Comparison of ENCODE assay signal across 1 cellular context in the genomic region with DNA sequence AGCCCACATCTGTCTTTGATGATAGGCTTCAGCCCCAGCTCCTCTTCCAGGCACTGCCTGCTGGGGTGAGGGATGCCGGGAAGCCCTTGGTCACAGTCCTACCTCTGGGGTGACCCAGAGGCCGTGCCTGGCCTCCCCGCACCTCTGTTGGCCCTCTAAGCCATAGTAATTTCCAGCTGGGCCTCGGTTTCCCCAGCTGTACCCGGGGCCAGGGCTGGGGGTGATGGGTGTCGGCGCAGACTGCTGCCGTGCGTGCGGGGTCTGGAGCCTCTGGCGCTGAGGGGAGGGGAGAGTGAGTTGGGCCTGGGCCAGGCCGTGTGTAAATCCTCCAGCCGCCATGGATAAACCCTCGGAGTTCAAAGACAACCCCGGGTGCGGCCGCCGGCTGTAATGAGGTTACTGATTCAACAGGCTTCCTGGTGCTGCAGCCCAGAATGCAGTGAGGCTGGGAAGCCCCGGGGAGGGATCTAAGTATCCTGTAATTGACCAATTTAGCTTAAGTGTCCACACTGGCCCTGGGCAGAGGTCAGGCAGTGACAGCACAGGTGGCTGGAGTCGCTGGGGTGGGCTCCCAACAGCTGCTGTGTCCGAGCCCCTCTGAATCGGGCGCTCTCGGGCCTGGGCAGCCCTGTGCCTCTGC.
TF ChIP-seq lines count a peak whose summit lies in the region.

No MANE protein-coding gene starts in this region.

TF ChIP-seq in HepG2, 621 proteins besides CTCF, POLR2A, EP300 and RAD21 (continued from another document and continues in another):
- TF ChIP-seq, protein P1, sequence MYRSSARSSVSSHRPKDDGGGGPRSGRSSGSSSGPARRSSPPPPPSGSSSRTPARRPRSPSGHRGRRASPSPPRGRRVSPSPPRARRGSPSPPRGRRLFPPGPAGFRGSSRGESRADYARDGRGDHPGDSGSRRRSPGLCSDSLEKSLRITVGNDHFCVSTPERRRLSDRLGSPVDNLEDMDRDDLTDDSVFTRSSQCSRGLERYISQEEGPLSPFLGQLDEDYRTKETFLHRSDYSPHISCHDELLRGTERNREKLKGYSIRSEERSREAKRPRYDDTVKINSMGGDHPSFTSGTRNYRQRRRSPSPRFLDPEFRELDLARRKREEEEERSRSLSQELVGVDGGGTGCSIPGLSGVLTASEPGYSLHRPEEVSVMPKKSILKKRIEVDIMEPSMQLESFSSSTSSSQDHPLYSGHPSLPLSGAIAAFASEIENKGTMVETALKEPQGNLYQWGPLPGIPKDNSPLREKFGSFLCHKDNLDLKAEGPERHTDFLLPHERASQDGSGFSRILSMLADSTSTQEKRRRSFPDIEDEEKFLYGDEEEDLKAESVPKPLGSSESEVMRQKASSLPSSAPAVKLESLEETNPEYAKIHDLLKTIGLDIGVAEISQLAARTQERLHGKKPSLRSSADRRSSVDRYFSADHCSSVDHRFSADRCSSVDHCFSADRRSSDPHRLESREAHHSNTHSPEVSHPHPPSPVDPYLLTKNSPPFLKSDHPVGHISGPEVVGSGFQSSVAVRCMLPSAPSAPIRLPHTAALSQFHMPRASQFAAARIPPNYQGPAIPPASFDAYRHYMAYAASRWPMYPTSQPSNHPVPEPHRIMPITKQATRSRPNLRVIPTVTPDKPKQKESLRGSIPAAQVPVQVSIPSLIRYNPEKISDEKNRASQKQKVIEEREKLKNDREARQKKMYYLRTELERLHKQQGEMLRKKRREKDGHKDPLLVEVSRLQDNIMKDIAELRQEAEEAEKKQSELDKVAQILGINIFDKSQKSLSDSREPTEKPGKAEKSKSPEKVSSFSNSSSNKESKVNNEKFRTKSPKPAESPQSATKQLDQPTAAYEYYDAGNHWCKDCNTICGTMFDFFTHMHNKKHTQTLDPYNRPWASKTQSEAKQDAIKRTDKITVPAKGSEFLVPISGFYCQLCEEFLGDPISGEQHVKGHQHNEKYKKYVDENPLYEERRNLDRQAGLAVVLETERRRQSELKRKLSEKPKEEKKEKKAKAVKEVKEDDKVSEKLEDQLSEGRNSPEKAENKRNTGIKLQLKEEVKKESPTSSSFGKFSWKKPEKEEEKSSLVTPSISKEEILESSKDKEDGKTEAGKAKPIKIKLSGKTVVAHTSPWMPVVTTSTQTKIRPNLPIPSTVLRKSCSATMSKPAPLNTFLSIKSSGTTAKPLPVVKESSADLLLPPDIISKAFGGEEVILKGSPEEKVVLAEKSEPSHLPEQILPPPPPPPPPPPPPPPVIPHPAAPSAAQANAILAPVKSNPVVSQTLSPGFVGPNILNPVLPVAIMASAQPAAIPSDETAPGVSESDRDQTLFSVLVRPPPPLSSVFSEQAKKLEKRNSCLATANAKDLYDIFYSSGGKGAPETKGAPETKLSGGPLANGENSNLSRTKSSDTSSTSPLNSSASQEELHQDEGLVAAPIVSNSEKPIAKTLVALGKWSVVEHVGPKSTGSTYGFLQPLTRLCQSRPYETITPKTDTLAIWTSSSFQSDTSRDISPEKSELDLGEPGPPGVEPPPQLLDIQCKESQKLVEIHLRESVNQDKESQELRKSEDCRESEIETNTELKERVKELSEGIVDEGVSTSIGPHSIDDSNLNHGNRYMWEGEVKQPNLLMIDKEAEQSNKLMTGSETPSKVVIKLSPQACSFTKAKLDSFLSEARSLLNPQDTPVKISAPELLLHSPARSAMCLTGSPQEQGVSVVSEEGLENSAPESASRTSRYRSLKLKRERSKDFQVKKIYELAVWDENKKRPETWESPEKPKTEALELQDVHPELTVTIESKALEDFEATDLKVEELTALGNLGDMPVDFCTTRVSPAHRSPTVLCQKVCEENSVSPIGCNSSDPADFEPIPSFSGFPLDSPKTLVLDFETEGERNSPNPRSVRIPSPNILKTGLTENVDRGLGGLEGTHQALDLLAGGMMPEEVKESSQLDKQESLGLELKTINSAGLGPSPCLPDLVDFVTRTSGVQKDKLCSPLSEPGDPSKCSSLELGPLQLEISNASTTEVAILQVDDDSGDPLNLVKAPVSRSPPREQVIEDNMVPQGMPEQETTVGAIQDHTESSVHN (CRISPR knock-in tag; IDR thresholded peaks at IDR 0.05) = no peak
- TF ChIP-seq, protein P2, sequence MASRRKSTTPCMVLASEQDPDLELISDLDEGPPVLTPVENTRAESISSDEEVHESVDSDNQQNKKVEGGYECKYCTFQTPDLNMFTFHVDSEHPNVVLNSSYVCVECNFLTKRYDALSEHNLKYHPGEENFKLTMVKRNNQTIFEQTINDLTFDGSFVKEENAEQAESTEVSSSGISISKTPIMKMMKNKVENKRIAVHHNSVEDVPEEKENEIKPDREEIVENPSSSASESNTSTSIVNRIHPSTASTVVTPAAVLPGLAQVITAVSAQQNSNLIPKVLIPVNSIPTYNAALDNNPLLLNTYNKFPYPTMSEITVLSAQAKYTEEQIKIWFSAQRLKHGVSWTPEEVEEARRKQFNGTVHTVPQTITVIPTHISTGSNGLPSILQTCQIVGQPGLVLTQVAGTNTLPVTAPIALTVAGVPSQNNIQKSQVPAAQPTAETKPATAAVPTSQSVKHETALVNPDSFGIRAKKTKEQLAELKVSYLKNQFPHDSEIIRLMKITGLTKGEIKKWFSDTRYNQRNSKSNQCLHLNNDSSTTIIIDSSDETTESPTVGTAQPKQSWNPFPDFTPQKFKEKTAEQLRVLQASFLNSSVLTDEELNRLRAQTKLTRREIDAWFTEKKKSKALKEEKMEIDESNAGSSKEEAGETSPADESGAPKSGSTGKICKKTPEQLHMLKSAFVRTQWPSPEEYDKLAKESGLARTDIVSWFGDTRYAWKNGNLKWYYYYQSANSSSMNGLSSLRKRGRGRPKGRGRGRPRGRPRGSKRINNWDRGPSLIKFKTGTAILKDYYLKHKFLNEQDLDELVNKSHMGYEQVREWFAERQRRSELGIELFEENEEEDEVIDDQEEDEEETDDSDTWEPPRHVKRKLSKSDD (CRISPR knock-in tag; IDR thresholded peaks at IDR 0.05; ENCODE audit: low read depth) = 0 out of 2 replicates have a peak, but pooled peaks have one; percentile 50
- TF ChIP-seq ZNF468 (CRISPR knock-in tag; IDR thresholded peaks at IDR 0.05) (no peak), ZBTB7B (CRISPR knock-in tag; IDR thresholded peaks at IDR 0.05) (peak; percentile 24; the same call in 1 of the 2 replicates), ZNF335 (CRISPR knock-in tag; IDR thresholded peaks at IDR 0.05) (no peak), MZF1 (CRISPR knock-in tag; IDR thresholded peaks at IDR 0.05; ENCODE audit: borderline replicate concordance) (no peak), RBFOX2 (IDR thresholded peaks at IDR 0.05; ENCODE audit: low read depth, low read length) (no peak), CBX2 (IDR thresholded peaks at IDR 0.05; ENCODE audit: low read depth, low read length) (no peak), CBX2 (CRISPR knock-in tag; IDR thresholded peaks at IDR 0.05; ENCODE audit: low read depth) (no peak), SRY (CRISPR knock-in tag; IDR thresholded peaks at IDR 0.05) (no peak), HOXD1 (CRISPR knock-in tag; IDR thresholded peaks at IDR 0.05) (no peak; the same call in 1 of the 2 replicates), ZNF788 (CRISPR knock-in tag; IDR thresholded peaks at IDR 0.05; ENCODE audit: borderline replicate concordance) (no peak), ATF6 (CRISPR knock-in tag; conservative IDR thresholded peaks at IDR 0.05) (no peak), THAP8 (CRISPR knock-in tag; IDR thresholded peaks at IDR 0.05; ENCODE audit: borderline replicate concordance) (no peak), ZNF552 (CRISPR knock-in tag; IDR thresholded peaks at IDR 0.05; ENCODE audit: borderline replicate concordance) (no peak), SPEN (CRISPR knock-in tag; IDR thresholded peaks at IDR 0.05; ENCODE audit: low read depth) (0 out of 2 replicates have a peak, but pooled peaks have one; percentile 30), SUZ12 (IDR thresholded peaks at IDR 0.05; ENCODE audit: low read depth, low read length) (no peak), ZSCAN30 (CRISPR knock-in tag; IDR thresholded peaks at IDR 0.05) (no peak), PLRG1 (conservative IDR thresholded peaks at IDR 0.05) (no peak), ZNF263 (CRISPR knock-in tag; IDR thresholded peaks at IDR 0.05) (no peak; the same call in 1 of the 2 replicates), PHF21A (CRISPR knock-in tag; IDR thresholded peaks at IDR 0.05) (peak; percentile 92)
- TF ChIP-seq, protein P3, sequence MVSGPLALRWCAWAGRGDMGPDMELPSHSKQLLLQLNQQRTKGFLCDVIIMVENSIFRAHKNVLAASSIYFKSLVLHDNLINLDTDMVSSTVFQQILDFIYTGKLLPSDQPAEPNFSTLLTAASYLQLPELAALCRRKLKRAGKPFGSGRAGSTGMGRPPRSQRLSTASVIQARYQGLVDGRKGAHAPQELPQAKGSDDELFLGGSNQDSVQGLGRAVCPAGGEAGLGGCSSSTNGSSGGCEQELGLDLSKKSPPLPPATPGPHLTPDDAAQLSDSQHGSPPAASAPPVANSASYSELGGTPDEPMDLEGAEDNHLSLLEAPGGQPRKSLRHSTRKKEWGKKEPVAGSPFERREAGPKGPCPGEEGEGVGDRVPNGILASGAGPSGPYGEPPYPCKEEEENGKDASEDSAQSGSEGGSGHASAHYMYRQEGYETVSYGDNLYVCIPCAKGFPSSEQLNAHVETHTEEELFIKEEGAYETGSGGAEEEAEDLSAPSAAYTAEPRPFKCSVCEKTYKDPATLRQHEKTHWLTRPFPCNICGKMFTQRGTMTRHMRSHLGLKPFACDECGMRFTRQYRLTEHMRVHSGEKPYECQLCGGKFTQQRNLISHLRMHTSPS (CRISPR knock-in tag; IDR thresholded peaks at IDR 0.05; ENCODE audit: low read depth) = 0 out of 2 replicates have a peak, but pooled peaks have one; percentile 21
- TF ChIP-seq, protein P4, sequence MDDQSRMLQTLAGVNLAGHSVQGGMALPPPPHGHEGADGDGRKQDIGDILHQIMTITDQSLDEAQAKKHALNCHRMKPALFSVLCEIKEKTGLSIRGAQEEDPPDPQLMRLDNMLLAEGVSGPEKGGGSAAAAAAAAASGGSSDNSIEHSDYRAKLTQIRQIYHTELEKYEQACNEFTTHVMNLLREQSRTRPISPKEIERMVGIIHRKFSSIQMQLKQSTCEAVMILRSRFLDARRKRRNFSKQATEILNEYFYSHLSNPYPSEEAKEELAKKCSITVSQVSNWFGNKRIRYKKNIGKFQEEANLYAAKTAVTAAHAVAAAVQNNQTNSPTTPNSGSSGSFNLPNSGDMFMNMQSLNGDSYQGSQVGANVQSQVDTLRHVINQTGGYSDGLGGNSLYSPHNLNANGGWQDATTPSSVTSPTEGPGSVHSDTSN (CRISPR knock-in tag; IDR thresholded peaks at IDR 0.05; ENCODE audit: borderline replicate concordance) = no peak
